In the genomic region with DNA sequence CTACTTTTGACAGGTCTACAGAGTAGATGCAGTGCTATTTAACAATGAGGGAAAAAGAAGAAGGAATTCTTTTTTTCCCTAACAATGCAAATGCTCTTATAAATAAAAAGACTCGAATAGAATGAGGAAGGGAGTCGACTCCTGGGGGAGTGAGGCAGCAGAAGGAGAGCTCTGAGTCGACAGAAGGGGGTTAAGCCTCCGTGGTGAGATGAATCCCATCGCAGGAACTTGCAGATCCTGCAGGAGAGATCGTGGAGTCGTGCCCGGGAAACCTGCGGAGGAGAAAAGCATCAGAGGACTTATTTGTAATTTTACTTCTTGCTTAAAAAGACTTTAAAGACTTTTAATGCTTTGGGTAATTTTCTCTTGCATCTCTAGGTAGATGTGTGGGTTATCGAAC, we compare ENCODE assay signal across 27 cellular contexts. TPM values are rescaled to one million over a fixed set of nuclear protein-coding genes. Genes with fewer than 3 reads are reported as not detected.
DNase-seq lines count a peak whose midpoint lies in the region; ATAC-seq and TF ChIP-seq lines count a peak whose summit lies in the region.
"Had no signal": no experiment of that assay in that cellular context is flagged by ENCODE, and none has a peak within 500 bp of the region (broad histone marks: within the 10 kb centered on the region; RNA-seq: fewer than 3 reads in every experiment).

No MANE protein-coding gene starts in this region.

- H3K4me1 ChIP-seq in neural progenitor cell (no peaks in the 10 kb centered on the region), osteoblast (ENCODE audit: insufficient read depth, low read length) (no peaks in the 10 kb centered on the region)
- H3K4me1 ChIP-seq: BE2C, BLaER1 had no signal

- H3K9me3 Mint-ChIP-seq in stimulated activated naive CD8-positive, alpha-beta T cell treated with anti-CD3 and anti-CD28 coated beads, Interleukin-15, amount 100 ng/mL, for 72 hours: no peaks in the 10 kb centered on the region
- peaks cover under 1% of the 10 kb centered on the region for H3K9me3 Mint-ChIP-seq in neural progenitor cell
- H3K9me3 Mint-ChIP-seq: CD4-positive, CD25-positive, alpha-beta regulatory T cell had no signal

- H3K4me3 ChIP-seq in neural progenitor cell (no peak overlapping the region), osteoblast (ENCODE audit: insufficient read depth, low read length) (no peak overlapping the region)
- H3K4me3 ChIP-seq: BLaER1, GM12878 had no signal

- ATAC-seq in stimulated activated naive CD8-positive, alpha-beta T cell treated with anti-CD3 and anti-CD28 coated beads, Interleukin-15, amount 100 ng/mL, for 72 hours: no peak
- ATAC-seq in stimulated activated naive CD8-positive, alpha-beta T cell treated with anti-CD3 and anti-CD28 coated beads, Interleukin-15, Interleukin-2, amounts not matched to agents 100 U/mL and 50 U/mL, for 24 hours: no peak
- ATAC-seq: GM12878 had no signal

- H3K9me3 ChIP-seq in neural progenitor cell (ENCODE audit: low read depth) (no peaks in the 10 kb centered on the region), osteoblast (ENCODE audit: low read depth, low read length) (no peaks in the 10 kb centered on the region)
- H3K9me3 ChIP-seq: BE2C, BLaER1 had no signal

- H3K79me2 ChIP-seq in neural progenitor cell (ENCODE audit: low read depth) (no peaks in the 10 kb centered on the region), osteoblast (ENCODE audit: insufficient read depth, low read length) (no peaks in the 10 kb centered on the region)

- no peaks in the 10 kb centered on the region for H3K36me3 ChIP-seq in neural progenitor cell
- H3K36me3 ChIP-seq in osteoblast (ENCODE audit: insufficient read depth, low read length): no peaks in the 10 kb centered on the region
- H3K36me3 ChIP-seq: BE2C, BLaER1 had no signal

- H3K4me2 ChIP-seq in neural progenitor cell (no peak overlapping the region), osteoblast (ENCODE audit: insufficient read depth, low read length) (no peak overlapping the region)
- H3K4me2 ChIP-seq: BLaER1 had no signal

- no peaks in the 10 kb centered on the region for H3K27me3 ChIP-seq in neural progenitor cell
- no peaks in the 10 kb centered on the region for H3K27me3 ChIP-seq in osteoblast (ENCODE audit: insufficient read depth, low read length)
- H3K27me3 ChIP-seq: BLaER1 had no signal

- no peaks in the 10 kb centered on the region for H3K4me1 Mint-ChIP-seq in stimulated activated naive CD8-positive, alpha-beta T cell treated with anti-CD3 and anti-CD28 coated beads, Interleukin-15, amount 100 ng/mL, for 72 hours
- H3K4me1 Mint-ChIP-seq in neural progenitor cell: no peaks in the 10 kb centered on the region
- H3K4me1 Mint-ChIP-seq: CD14-positive monocyte; CD4-positive, alpha-beta memory T cell; CD4-positive, CD25-positive, alpha-beta regulatory T cell; CD8-positive, alpha-beta memory T cell had no signal

- peak overlapping the region; percentile 16 to 27 for H3K27ac Mint-ChIP-seq in stimulated activated naive CD8-positive, alpha-beta T cell treated with anti-CD3 and anti-CD28 coated beads, Interleukin-15, amount 100 ng/mL, for 72 hours
- H3K27ac Mint-ChIP-seq in neural progenitor cell: no peak overlapping the region
- H3K27ac Mint-ChIP-seq: CD14-positive monocyte; CD4-positive, alpha-beta memory T cell; CD4-positive, CD25-positive, alpha-beta regulatory T cell; CD8-positive, alpha-beta memory T cell had no signal

- no peak for TF ChIP-seq CTCF in neural progenitor cell (IDR thresholded peaks at IDR 0.05)
- TF ChIP-seq CTCF in osteoblast (IDR thresholded peaks at IDR 0.05; ENCODE audit: extremely low read depth, low read depth, low read length): no peak

- H2AFZ ChIP-seq in neural progenitor cell (replicated peaks) (peak overlapping the region; percentile 17), osteoblast (ENCODE audit: low read length) (no peak overlapping the region)

- no peak for DNase-seq in stimulated activated naive CD8-positive, alpha-beta T cell treated with anti-CD3 and anti-CD28 coated beads, Interleukin-15, amount 100 ng/mL, for 72 hours
- DNase-seq in stimulated activated naive CD8-positive, alpha-beta T cell treated with anti-CD3 and anti-CD28 coated beads, Interleukin-15, Interleukin-2, amounts not matched to agents 100 U/mL and 50 U/mL, for 24 hours: no peak
- DNase-seq in neural progenitor cell (ENCODE audit: low spot score): no peak
- peak; percentile 58 for DNase-seq in osteoblast (ENCODE audit: insufficient read length, low spot score, missing footprints)
- DNase-seq in HuH-7.5 (ENCODE audit: low spot score): no peak
- DNase-seq in UCSD-AML1 (lab: John Stamatoyannopoulos, UW; ENCODE audit: unreplicated experiment): no peak
- DNase-seq: 8988T; ACHN; BE2C; C1 segment of cervical spinal cord; CD4-positive, alpha-beta memory T cell; CD4-positive, CD25-positive, alpha-beta regulatory T cell; CD8-positive, alpha-beta memory T cell; COR-L47; DMS 273 treated with DMSO at 0.1 percent for 48 hours; DMS153; DMS53; DMS79; DND-41; EL; GDM1 had no signal

- H3K4me3 Mint-ChIP-seq in stimulated activated naive CD8-positive, alpha-beta T cell treated with anti-CD3 and anti-CD28 coated beads, Interleukin-15, amount 100 ng/mL, for 72 hours: no peak overlapping the region
- H3K4me3 Mint-ChIP-seq in neural progenitor cell: no peak overlapping the region
- H3K4me3 Mint-ChIP-seq: CD14-positive monocyte; CD4-positive, alpha-beta memory T cell; CD4-positive, CD25-positive, alpha-beta regulatory T cell; CD8-positive, alpha-beta memory T cell had no signal

- H3K27me3 Mint-ChIP-seq in stimulated activated naive CD8-positive, alpha-beta T cell treated with anti-CD3 and anti-CD28 coated beads, Interleukin-15, amount 100 ng/mL, for 72 hours: no peaks in the 10 kb centered on the region
- peaks cover 4% of the 10 kb centered on the region for H3K27me3 Mint-ChIP-seq in neural progenitor cell (ENCODE audit: insufficient read depth, low read depth)
- H3K27me3 Mint-ChIP-seq: CD4-positive, CD25-positive, alpha-beta regulatory T cell had no signal

- H3K27ac ChIP-seq in neural progenitor cell (no peak overlapping the region), osteoblast (ENCODE audit: low read depth, low read length) (no peak overlapping the region)
- H3K27ac ChIP-seq: BLaER1 had no signal

- H4K20me1 ChIP-seq in neural progenitor cell (ENCODE audit: low read depth) (no peaks in the 10 kb centered on the region), osteoblast (ENCODE audit: insufficient read depth, low read length) (no peaks in the 10 kb centered on the region)
- H4K20me1 ChIP-seq: BLaER1 had no signal

- H3K36me3 Mint-ChIP-seq in neural progenitor cell: no peaks in the 10 kb centered on the region
- H3K36me3 Mint-ChIP-seq: CD14-positive monocyte; CD4-positive, alpha-beta memory T cell had no signal

- no peaks in the 10 kb centered on the region for H3F3A ChIP-seq in neural progenitor cell (ENCODE audit: low read depth)

- no peak overlapping the region for H3K9ac ChIP-seq in neural progenitor cell
- H3K9ac ChIP-seq: BLaER1 had no signal

RNA-seq across cellular contexts. Expression of a gene that starts 17.4 kb away (rescaled TPM):
- total RNA-seq in neural progenitor cell (ENCODE audit: low replicate concordance) (not detected in 2 replicates), osteoblast (not detected in 2 replicates)
- total RNA-seq: A673; CD4-positive, alpha-beta memory T cell; CD4-positive, CD25-positive, alpha-beta regulatory T cell; CD8-positive, alpha-beta memory T cell; Daoy; G401 had no signal

RNA-seq across cellular contexts. Expression of a gene that starts 53.7 kb away (rescaled TPM):
- total RNA-seq in neural progenitor cell (ENCODE audit: low replicate concordance) (0.84 and 1.1 TPM in 2 replicates), osteoblast (0.88 and 2.2 TPM in 2 replicates)
- total RNA-seq: A673; CD4-positive, alpha-beta memory T cell; CD4-positive, CD25-positive, alpha-beta regulatory T cell; CD8-positive, alpha-beta memory T cell; Daoy had no signal
